Comparison of ENCODE assay signal across 1 cellular context in the genomic region with DNA sequence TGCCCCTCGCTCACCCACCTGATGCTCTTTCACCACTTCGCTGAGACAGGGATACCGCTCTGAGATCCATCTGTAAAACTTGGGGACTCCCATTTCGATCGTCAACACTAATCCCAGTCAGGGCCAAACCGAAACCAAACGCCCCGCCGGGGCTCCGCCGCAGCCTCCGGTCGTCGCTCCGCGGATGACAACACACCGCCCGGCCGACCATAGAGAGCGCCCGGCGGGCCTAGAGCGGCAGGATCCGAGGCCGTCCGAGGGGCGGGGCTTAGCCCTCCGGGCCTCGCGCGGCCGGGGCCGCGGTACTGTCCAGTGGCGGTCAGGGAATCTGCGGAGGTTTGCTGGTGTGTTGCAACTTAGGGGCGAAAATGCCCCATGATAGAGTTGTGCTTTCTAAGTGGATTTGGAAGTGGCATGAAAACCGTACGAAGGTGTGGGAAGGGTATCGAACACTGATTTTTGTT.
TF ChIP-seq lines count a peak whose summit lies in the region.

A gene with protein sequence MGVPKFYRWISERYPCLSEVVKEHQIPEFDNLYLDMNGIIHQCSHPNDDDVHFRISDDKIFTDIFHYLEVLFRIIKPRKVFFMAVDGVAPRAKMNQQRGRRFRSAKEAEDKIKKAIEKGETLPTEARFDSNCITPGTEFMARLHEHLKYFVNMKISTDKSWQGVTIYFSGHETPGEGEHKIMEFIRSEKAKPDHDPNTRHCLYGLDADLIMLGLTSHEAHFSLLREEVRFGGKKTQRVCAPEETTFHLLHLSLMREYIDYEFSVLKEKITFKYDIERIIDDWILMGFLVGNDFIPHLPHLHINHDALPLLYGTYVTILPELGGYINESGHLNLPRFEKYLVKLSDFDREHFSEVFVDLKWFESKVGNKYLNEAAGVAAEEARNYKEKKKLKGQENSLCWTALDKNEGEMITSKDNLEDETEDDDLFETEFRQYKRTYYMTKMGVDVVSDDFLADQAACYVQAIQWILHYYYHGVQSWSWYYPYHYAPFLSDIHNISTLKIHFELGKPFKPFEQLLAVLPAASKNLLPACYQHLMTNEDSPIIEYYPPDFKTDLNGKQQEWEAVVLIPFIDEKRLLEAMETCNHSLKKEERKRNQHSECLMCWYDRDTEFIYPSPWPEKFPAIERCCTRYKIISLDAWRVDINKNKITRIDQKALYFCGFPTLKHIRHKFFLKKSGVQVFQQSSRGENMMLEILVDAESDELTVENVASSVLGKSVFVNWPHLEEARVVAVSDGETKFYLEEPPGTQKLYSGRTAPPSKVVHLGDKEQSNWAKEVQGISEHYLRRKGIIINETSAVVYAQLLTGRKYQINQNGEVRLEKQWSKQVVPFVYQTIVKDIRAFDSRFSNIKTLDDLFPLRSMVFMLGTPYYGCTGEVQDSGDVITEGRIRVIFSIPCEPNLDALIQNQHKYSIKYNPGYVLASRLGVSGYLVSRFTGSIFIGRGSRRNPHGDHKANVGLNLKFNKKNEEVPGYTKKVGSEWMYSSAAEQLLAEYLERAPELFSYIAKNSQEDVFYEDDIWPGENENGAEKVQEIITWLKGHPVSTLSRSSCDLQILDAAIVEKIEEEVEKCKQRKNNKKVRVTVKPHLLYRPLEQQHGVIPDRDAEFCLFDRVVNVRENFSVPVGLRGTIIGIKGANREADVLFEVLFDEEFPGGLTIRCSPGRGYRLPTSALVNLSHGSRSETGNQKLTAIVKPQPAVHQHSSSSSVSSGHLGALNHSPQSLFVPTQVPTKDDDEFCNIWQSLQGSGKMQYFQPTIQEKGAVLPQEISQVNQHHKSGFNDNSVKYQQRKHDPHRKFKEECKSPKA (N-terminal part only) (minus strand): TSS at position 186 of the 464 bp plus-strand sequence. CDS start 93 bp downstream, at position 93.

TF ChIP-seq in WTC11, 78 proteins besides CTCF, POLR2A, EP300 and RAD21 (continued from another document and continues in another):
- TF ChIP-seq, protein P1, sequence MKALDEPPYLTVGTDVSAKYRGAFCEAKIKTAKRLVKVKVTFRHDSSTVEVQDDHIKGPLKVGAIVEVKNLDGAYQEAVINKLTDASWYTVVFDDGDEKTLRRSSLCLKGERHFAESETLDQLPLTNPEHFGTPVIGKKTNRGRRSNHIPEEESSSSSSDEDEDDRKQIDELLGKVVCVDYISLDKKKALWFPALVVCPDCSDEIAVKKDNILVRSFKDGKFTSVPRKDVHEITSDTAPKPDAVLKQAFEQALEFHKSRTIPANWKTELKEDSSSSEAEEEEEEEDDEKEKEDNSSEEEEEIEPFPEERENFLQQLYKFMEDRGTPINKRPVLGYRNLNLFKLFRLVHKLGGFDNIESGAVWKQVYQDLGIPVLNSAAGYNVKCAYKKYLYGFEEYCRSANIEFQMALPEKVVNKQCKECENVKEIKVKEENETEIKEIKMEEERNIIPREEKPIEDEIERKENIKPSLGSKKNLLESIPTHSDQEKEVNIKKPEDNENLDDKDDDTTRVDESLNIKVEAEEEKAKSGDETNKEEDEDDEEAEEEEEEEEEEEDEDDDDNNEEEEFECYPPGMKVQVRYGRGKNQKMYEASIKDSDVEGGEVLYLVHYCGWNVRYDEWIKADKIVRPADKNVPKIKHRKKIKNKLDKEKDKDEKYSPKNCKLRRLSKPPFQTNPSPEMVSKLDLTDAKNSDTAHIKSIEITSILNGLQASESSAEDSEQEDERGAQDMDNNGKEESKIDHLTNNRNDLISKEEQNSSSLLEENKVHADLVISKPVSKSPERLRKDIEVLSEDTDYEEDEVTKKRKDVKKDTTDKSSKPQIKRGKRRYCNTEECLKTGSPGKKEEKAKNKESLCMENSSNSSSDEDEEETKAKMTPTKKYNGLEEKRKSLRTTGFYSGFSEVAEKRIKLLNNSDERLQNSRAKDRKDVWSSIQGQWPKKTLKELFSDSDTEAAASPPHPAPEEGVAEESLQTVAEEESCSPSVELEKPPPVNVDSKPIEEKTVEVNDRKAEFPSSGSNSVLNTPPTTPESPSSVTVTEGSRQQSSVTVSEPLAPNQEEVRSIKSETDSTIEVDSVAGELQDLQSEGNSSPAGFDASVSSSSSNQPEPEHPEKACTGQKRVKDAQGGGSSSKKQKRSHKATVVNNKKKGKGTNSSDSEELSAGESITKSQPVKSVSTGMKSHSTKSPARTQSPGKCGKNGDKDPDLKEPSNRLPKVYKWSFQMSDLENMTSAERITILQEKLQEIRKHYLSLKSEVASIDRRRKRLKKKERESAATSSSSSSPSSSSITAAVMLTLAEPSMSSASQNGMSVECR (CRISPR knock-in tag; IDR thresholded peaks at IDR 0.05; ENCODE audit: borderline replicate concordance): peak; percentile 85
- TF ChIP-seq, protein P2, sequence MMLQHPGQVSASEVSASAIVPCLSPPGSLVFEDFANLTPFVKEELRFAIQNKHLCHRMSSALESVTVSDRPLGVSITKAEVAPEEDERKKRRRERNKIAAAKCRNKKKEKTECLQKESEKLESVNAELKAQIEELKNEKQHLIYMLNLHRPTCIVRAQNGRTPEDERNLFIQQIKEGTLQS (CRISPR knock-in tag; conservative IDR thresholded peaks at IDR 0.05): no peak
- TF ChIP-seq ZNF396 (CRISPR knock-in tag; IDR thresholded peaks at IDR 0.05; ENCODE audit: borderline replicate concordance) (no peak), GTF2I (CRISPR knock-in tag; conservative IDR thresholded peaks at IDR 0.05) (no peak), KAT7 (CRISPR knock-in tag; IDR thresholded peaks at IDR 0.05; ENCODE audit: borderline replicate concordance) (no peak), NFATC4 (CRISPR knock-in tag; IDR thresholded peaks at IDR 0.05) (no peak), GABPB1 (CRISPR knock-in tag; IDR thresholded peaks at IDR 0.05) (peak; percentile 68), TCF7 (CRISPR knock-in tag; IDR thresholded peaks at IDR 0.05; ENCODE audit: low read depth) (no peak), SMAD4 (CRISPR knock-in tag; IDR thresholded peaks at IDR 0.05) (no peak), HMGA2 (CRISPR knock-in tag; IDR thresholded peaks at IDR 0.05) (no peak), MXD4 (CRISPR knock-in tag; IDR thresholded peaks at IDR 0.05; ENCODE audit: borderline replicate concordance) (no peak), FOXP1 (CRISPR knock-in tag; IDR thresholded peaks at IDR 0.05; ENCODE audit: borderline replicate concordance) (peak; percentile 13; the same call in 1 of the 2 replicates), PRRX2 (CRISPR knock-in tag; IDR thresholded peaks at IDR 0.05) (no peak), CREB1 (CRISPR knock-in tag; IDR thresholded peaks at IDR 0.05) (0 out of 2 replicates have a peak, but pooled peaks have one; percentile 28)
- TF ChIP-seq, protein P3, sequence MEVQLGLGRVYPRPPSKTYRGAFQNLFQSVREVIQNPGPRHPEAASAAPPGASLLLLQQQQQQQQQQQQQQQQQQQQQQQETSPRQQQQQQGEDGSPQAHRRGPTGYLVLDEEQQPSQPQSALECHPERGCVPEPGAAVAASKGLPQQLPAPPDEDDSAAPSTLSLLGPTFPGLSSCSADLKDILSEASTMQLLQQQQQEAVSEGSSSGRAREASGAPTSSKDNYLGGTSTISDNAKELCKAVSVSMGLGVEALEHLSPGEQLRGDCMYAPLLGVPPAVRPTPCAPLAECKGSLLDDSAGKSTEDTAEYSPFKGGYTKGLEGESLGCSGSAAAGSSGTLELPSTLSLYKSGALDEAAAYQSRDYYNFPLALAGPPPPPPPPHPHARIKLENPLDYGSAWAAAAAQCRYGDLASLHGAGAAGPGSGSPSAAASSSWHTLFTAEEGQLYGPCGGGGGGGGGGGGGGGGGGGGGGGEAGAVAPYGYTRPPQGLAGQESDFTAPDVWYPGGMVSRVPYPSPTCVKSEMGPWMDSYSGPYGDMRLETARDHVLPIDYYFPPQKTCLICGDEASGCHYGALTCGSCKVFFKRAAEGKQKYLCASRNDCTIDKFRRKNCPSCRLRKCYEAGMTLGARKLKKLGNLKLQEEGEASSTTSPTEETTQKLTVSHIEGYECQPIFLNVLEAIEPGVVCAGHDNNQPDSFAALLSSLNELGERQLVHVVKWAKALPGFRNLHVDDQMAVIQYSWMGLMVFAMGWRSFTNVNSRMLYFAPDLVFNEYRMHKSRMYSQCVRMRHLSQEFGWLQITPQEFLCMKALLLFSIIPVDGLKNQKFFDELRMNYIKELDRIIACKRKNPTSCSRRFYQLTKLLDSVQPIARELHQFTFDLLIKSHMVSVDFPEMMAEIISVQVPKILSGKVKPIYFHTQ (CRISPR knock-in tag; IDR thresholded peaks at IDR 0.05): 0 out of 2 replicates have a peak, but pooled peaks have one; percentile 40
- TF ChIP-seq, protein P4, sequence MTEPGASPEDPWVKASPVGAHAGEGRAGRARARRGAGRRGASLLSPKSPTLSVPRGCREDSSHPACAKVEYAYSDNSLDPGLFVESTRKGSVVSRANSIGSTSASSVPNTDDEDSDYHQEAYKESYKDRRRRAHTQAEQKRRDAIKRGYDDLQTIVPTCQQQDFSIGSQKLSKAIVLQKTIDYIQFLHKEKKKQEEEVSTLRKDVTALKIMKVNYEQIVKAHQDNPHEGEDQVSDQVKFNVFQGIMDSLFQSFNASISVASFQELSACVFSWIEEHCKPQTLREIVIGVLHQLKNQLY (CRISPR knock-in tag; IDR thresholded peaks at IDR 0.05): no peak
- TF ChIP-seq, protein P5, sequence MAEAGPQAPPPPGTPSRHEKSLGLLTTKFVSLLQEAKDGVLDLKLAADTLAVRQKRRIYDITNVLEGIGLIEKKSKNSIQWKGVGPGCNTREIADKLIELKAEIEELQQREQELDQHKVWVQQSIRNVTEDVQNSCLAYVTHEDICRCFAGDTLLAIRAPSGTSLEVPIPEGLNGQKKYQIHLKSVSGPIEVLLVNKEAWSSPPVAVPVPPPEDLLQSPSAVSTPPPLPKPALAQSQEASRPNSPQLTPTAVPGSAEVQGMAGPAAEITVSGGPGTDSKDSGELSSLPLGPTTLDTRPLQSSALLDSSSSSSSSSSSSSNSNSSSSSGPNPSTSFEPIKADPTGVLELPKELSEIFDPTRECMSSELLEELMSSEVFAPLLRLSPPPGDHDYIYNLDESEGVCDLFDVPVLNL (CRISPR knock-in tag; IDR thresholded peaks at IDR 0.05; ENCODE audit: borderline replicate concordance, low read depth): no peak
- TF ChIP-seq, protein P6, sequence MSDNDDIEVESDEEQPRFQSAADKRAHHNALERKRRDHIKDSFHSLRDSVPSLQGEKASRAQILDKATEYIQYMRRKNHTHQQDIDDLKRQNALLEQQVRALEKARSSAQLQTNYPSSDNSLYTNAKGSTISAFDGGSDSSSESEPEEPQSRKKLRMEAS (CRISPR knock-in tag; IDR thresholded peaks at IDR 0.05): peak; percentile 66; the same call in 1 of the 2 replicates
- TF ChIP-seq, protein P7, sequence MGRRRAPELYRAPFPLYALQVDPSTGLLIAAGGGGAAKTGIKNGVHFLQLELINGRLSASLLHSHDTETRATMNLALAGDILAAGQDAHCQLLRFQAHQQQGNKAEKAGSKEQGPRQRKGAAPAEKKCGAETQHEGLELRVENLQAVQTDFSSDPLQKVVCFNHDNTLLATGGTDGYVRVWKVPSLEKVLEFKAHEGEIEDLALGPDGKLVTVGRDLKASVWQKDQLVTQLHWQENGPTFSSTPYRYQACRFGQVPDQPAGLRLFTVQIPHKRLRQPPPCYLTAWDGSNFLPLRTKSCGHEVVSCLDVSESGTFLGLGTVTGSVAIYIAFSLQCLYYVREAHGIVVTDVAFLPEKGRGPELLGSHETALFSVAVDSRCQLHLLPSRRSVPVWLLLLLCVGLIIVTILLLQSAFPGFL (CRISPR knock-in tag; IDR thresholded peaks at IDR 0.05; ENCODE audit: borderline replicate concordance): no peak
- TF ChIP-seq, protein P8, sequence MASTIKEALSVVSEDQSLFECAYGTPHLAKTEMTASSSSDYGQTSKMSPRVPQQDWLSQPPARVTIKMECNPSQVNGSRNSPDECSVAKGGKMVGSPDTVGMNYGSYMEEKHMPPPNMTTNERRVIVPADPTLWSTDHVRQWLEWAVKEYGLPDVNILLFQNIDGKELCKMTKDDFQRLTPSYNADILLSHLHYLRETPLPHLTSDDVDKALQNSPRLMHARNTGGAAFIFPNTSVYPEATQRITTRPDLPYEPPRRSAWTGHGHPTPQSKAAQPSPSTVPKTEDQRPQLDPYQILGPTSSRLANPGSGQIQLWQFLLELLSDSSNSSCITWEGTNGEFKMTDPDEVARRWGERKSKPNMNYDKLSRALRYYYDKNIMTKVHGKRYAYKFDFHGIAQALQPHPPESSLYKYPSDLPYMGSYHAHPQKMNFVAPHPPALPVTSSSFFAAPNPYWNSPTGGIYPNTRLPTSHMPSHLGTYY (CRISPR knock-in tag; IDR thresholded peaks at IDR 0.05): no peak
- TF ChIP-seq, protein P9, sequence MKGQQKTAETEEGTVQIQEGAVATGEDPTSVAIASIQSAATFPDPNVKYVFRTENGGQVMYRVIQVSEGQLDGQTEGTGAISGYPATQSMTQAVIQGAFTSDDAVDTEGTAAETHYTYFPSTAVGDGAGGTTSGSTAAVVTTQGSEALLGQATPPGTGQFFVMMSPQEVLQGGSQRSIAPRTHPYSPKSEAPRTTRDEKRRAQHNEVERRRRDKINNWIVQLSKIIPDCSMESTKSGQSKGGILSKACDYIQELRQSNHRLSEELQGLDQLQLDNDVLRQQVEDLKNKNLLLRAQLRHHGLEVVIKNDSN (CRISPR knock-in tag; IDR thresholded peaks at IDR 0.05): peak; percentile 46; the same call in 1 of the 2 replicates
- TF ChIP-seq, protein P10, sequence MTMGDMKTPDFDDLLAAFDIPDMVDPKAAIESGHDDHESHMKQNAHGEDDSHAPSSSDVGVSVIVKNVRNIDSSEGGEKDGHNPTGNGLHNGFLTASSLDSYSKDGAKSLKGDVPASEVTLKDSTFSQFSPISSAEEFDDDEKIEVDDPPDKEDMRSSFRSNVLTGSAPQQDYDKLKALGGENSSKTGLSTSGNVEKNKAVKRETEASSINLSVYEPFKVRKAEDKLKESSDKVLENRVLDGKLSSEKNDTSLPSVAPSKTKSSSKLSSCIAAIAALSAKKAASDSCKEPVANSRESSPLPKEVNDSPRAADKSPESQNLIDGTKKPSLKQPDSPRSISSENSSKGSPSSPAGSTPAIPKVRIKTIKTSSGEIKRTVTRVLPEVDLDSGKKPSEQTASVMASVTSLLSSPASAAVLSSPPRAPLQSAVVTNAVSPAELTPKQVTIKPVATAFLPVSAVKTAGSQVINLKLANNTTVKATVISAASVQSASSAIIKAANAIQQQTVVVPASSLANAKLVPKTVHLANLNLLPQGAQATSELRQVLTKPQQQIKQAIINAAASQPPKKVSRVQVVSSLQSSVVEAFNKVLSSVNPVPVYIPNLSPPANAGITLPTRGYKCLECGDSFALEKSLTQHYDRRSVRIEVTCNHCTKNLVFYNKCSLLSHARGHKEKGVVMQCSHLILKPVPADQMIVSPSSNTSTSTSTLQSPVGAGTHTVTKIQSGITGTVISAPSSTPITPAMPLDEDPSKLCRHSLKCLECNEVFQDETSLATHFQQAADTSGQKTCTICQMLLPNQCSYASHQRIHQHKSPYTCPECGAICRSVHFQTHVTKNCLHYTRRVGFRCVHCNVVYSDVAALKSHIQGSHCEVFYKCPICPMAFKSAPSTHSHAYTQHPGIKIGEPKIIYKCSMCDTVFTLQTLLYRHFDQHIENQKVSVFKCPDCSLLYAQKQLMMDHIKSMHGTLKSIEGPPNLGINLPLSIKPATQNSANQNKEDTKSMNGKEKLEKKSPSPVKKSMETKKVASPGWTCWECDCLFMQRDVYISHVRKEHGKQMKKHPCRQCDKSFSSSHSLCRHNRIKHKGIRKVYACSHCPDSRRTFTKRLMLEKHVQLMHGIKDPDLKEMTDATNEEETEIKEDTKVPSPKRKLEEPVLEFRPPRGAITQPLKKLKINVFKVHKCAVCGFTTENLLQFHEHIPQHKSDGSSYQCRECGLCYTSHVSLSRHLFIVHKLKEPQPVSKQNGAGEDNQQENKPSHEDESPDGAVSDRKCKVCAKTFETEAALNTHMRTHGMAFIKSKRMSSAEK (CRISPR knock-in tag; IDR thresholded peaks at IDR 0.05; ENCODE audit: borderline replicate concordance): no peak
